Comparison of ENCODE assay signal across 27 cellular contexts in genomic region chr6:117521785-117522502, GRCh38. TPM values are rescaled to one million over a fixed set of nuclear protein-coding genes. Genes with fewer than 3 reads are reported as not detected.
DNase-seq lines count a peak whose midpoint lies in the region; ATAC-seq, FAIRE-seq and TF ChIP-seq lines count a peak whose summit lies in the region.
"Had no signal": no experiment of that assay in that cellular context is flagged by ENCODE, and none has a peak within 500 bp of the region (broad histone marks: within the 10 kb centered on the region; RNA-seq: fewer than 3 reads in every experiment).

No MANE protein-coding gene starts in this region.

- peak overlapping the region; percentile 13 for H3K4me2 ChIP-seq in smooth muscle cell
- H3K4me2 ChIP-seq: BLaER1 treated with 17β-estradiol and CSF1 and Interleukin-3, amounts not matched to agents 10 nM and 100 nM; KMS-11 had no signal

- H3K36me3 Mint-ChIP-seq in mesothelial cell of epicardium: peaks cover 9% of the 10 kb centered on the region
- H3K36me3 Mint-ChIP-seq: CD4-positive, alpha-beta memory T cell had no signal

- H3K4me1 ChIP-seq in adipocyte (ENCODE audit: control insufficient read depth, insufficient read depth, low read length) (no peaks in the 10 kb centered on the region), smooth muscle cell (ENCODE audit: low read depth) (peaks cover 3% of the 10 kb centered on the region)
- H3K4me1 ChIP-seq: BLaER1 treated with 17β-estradiol and CSF1 and Interleukin-3, amounts not matched to agents 10 nM and 100 nM; SJSA1 had no signal

- FAIRE-seq in HTR-8/SVneo (lab: Jason Lieb, UNC): no peak
- FAIRE-seq: GM12892, H1, RCC 7860 had no signal

- CTCF ChIA-PET in RWPE1 (lab: Yijun Ruan, JAX): interaction anchor here (0.7 kb wide), 1 partner anchor 10 kb away, joined by 3 read pairs; no protein-coding TSS in a partner anchor

- POLR2A ChIA-PET in RWPE1 (lab: Yijun Ruan, JAX; ENCODE audit: low non-redundant PET): no interaction called here

- WGBS in smooth muscle cell (ENCODE audit: low lambda C conversion rate): 63% methylated on average over 5 of the region's 5 CpGs

- no peak for ATAC-seq in GM18870 (IDR thresholded peaks at IDR 0.05; ENCODE audit: unreplicated experiment)
- ATAC-seq: HCT116, Right ventricle myocardium inferior had no signal

- H4K20me1 ChIP-seq in smooth muscle cell (ENCODE audit: low read depth): no peaks in the 10 kb centered on the region
- H4K20me1 ChIP-seq: BLaER1 treated with 17β-estradiol and CSF1 and Interleukin-3, amounts not matched to agents 10 nM and 100 nM had no signal

- H3K9me3 ChIP-seq in adipocyte (ENCODE audit: control insufficient read depth, low read length) (no peaks in the 10 kb centered on the region), smooth muscle cell (replicated peaks; ENCODE audit: low read depth) (no peaks in the 10 kb centered on the region)
- H3K9me3 ChIP-seq: BLaER1 treated with 17β-estradiol and CSF1 and Interleukin-3, amounts not matched to agents 10 nM and 100 nM; SJSA1 had no signal

- peak overlapping the region; percentile 80 for H3K27ac ChIP-seq in smooth muscle cell (ENCODE audit: low read depth)
- no peak overlapping the region for H3K27ac ChIP-seq in RWPE1
- H3K27ac ChIP-seq: BLaER1 treated with 17β-estradiol and CSF1 and Interleukin-3, amounts not matched to agents 10 nM and 100 nM; HL-60; KMS-11; SJSA1 had no signal

- H3K27me3 Mint-ChIP-seq in mesothelial cell of epicardium (ENCODE audit: low read depth): no peaks in the 10 kb centered on the region

- H3K9ac ChIP-seq in adipocyte (ENCODE audit: low read length) (no peak overlapping the region), smooth muscle cell (ENCODE audit: low read depth) (peak overlapping the region; percentile 8)
- H3K9ac ChIP-seq: BLaER1 treated with 17β-estradiol and CSF1 and Interleukin-3, amounts not matched to agents 10 nM and 100 nM; KMS-11 had no signal

- peak; percentile 38 for DNase-seq in adipocyte (ENCODE audit: low read depth)
- DNase-seq in choroid plexus epithelial cell (ENCODE audit: low read depth): peak; percentile 63
- DNase-seq in mesothelial cell of epicardium (ENCODE audit: low spot score in 2 of 2, unreplicated experiment in 2 of 2): no peak
- no peak for DNase-seq in smooth muscle cell (lab: John Stamatoyannopoulos, UW; ENCODE audit: unreplicated experiment)
- DNase-seq in RWPE1 (ENCODE audit: low spot score): no peak
- DNase-seq in HTR-8/SVneo (ENCODE audit: insufficient read length, low spot score): no peak
- DNase-seq: ACHN, DND-41, MV-4-11, NCI-H1105 treated with DMSO at 0.1 percent for 48 hours, NCI-H1694, NCI-H2081 treated with DMSO at 0.1 percent for 48 hours, NCI-H2171 treated with DMSO at 0.1 percent for 48 hours, NCI-H526, OCI-M1 had no signal

- peaks cover 36% of the 10 kb centered on the region for H3K4me1 Mint-ChIP-seq in mesothelial cell of epicardium
- H3K4me1 Mint-ChIP-seq: CD4-positive, alpha-beta memory T cell had no signal

- H3K36me3 ChIP-seq in adipocyte (ENCODE audit: control insufficient read depth, insufficient read depth, low read length, severe bottlenecking): peaks cover 9% of the 10 kb centered on the region
- peaks cover 3% of the 10 kb centered on the region for H3K36me3 ChIP-seq in smooth muscle cell (ENCODE audit: low read depth)
- H3K36me3 ChIP-seq: BLaER1 treated with 17β-estradiol and CSF1 and Interleukin-3, amounts not matched to agents 10 nM and 100 nM had no signal

- peaks cover 13% of the 10 kb centered on the region for H3K79me2 ChIP-seq in smooth muscle cell (ENCODE audit: low read depth)

- no peak overlapping the region for H3K4me3 Mint-ChIP-seq in mesothelial cell of epicardium
- H3K4me3 Mint-ChIP-seq: CD4-positive, alpha-beta memory T cell had no signal

- TF ChIP-seq CTCF in choroid plexus epithelial cell (conservative IDR thresholded peaks at IDR 0.05; ENCODE audit: low read depth, low read length) (no peak), mesothelial cell of epicardium (IDR thresholded peaks at IDR 0.05; ENCODE audit: unreplicated experiment) (no peak), smooth muscle cell (IDR thresholded peaks at IDR 0.05; ENCODE audit: borderline replicate concordance, insufficient read depth, poor library complexity, severe bottlenecking) (no peak), RWPE1 (conservative IDR thresholded peaks at IDR 0.05; ENCODE audit: low read depth) (no peak)

- H3F3A ChIP-seq in smooth muscle cell (ENCODE audit: low read depth): no peaks in the 10 kb centered on the region

- H3K27ac Mint-ChIP-seq in mesothelial cell of epicardium: peak overlapping the region; percentile 81
- H3K27ac Mint-ChIP-seq: CD4-positive, alpha-beta memory T cell had no signal

- H3K27me3 ChIP-seq in adipocyte (replicated peaks; ENCODE audit: control insufficient read depth, insufficient read depth, low read length): no peaks in the 10 kb centered on the region
- no peaks in the 10 kb centered on the region for H3K27me3 ChIP-seq in smooth muscle cell (ENCODE audit: low read depth)
- H3K27me3 ChIP-seq: BLaER1 treated with 17β-estradiol and CSF1 and Interleukin-3, amounts not matched to agents 10 nM and 100 nM; SJSA1 had no signal

- H3K4me3 ChIP-seq in adipocyte (ENCODE audit: low read length) (no peak overlapping the region), choroid plexus epithelial cell (ENCODE audit: low read depth, low read length) (no peak overlapping the region), smooth muscle cell (no peak overlapping the region)
- H3K4me3 ChIP-seq: BLaER1 treated with 17β-estradiol and CSF1 and Interleukin-3, amounts not matched to agents 10 nM and 100 nM; SJSA1 had no signal

- H2AFZ ChIP-seq in smooth muscle cell (ENCODE audit: low read depth): no peak overlapping the region

- H3K9me3 Mint-ChIP-seq in mesothelial cell of epicardium: no peaks in the 10 kb centered on the region
- H3K9me3 Mint-ChIP-seq: CD4-positive, alpha-beta memory T cell had no signal

RNA-seq across cellular contexts. Expression of gene DCBLD1, which starts 39.5 kb away (rescaled TPM):
- 30.1 to 34.5 TPM (median 30.8 TPM) in 3 replicates for total RNA-seq in mesothelial cell of epicardium
- total RNA-seq in smooth muscle cell: 82.1 and 86.1 TPM in 2 replicates
- 44.6 and 77.5 TPM in 2 replicates for polyA plus RNA-seq in smooth muscle cell
- total RNA-seq: G401 had no signal

Comparison
In these comparisons a context has a peak if more than half of its experiments do, and no peak if none do; other contexts are left out.
1. DNase-seq: peak in adipocyte (single experiment) and choroid plexus epithelial cell (single experiment); none in mesothelial cell of epicardium (0 of 2), smooth muscle cell (single experiment), RWPE1 (single experiment) and HTR-8/SVneo (single experiment).